Comparison of ENCODE assay signal across 23 cellular contexts in genomic region chr5:31561936-31562335, GRCh38.
DNase-seq lines count a peak whose midpoint lies in the region; TF ChIP-seq lines count a peak whose summit lies in the region.
"Had no signal": no experiment of that assay in that cellular context is flagged by ENCODE, and none has a peak within 500 bp of the region (broad histone marks: within the 10 kb centered on the region; RNA-seq: fewer than 3 reads in every experiment).

No MANE protein-coding gene starts in this region.

- TF ChIP-seq POLR2A in erythroblast (IDR thresholded peaks at IDR 0.05; ENCODE audit: low read length): no peak

- DNase-seq in AG10803 (ENCODE audit: low read depth): peak; percentile 57
- DNase-seq in GM03348 (ENCODE audit: low spot score): peak; percentile 36
- peak; percentile 82 to 86 for DNase-seq in NCI-H446 (lab: John Stamatoyannopoulos, UW)
- peak; percentile 36 for DNase-seq in fibroblast of mammary gland (ENCODE audit: low read depth)
- DNase-seq in amygdala (lab: John Stamatoyannopoulos, UW): no peak
- DNase-seq in NCI-H187 treated with DMSO at 0.1 percent for 48 hours (lab: John Stamatoyannopoulos, UW): no peak
- DNase-seq in erythroblast (lab: John Stamatoyannopoulos, UW): no peak
- DNase-seq: CD8-positive, alpha-beta memory T cell; DMS79 treated with DMSO at 0.1 percent for 48 hours; HCEC 1CT; IMR-90; KG1; MM.1S; NCI-H1417; NCI-H1694; NCI-H2081; NCI-H226; NCI-H524; NCI-H748 treated with DMSO at 0.1 percent for 48 hours; NK-92 treated with Interleukin-12 subunit alpha and Interleukin-12 subunit beta, amount 100 ng/mL, for 24 hours; PC-3; SJCRH30 had no signal

- H3K4me3 ChIP-seq in AG10803 (ENCODE audit: low read length) (no peak overlapping the region), fibroblast of mammary gland (ENCODE audit: control insufficient read depth, low read depth, low read length) (no peak overlapping the region)
- H3K4me3 ChIP-seq: GM12878, SJCRH30 had no signal

- TF ChIP-seq CTCF in AG10803 (conservative IDR thresholded peaks at IDR 0.05; ENCODE audit: low read length) (no peak), fibroblast of mammary gland (conservative IDR thresholded peaks at IDR 0.05; ENCODE audit: control insufficient read depth, insufficient read depth, low read depth, low read length) (no peak)

Comparison
In these comparisons a context has a peak if more than half of its experiments do, and no peak if none do; other contexts are left out.
1. DNase-seq: peak in AG10803 (single experiment), GM03348 (single experiment), NCI-H446 (2 of 2) and fibroblast of mammary gland (single experiment); none in amygdala (0 of 56), NCI-H187 treated with DMSO at 0.1 percent for 48 hours (single experiment) and erythroblast (0 of 2).